In the genomic region with DNA sequence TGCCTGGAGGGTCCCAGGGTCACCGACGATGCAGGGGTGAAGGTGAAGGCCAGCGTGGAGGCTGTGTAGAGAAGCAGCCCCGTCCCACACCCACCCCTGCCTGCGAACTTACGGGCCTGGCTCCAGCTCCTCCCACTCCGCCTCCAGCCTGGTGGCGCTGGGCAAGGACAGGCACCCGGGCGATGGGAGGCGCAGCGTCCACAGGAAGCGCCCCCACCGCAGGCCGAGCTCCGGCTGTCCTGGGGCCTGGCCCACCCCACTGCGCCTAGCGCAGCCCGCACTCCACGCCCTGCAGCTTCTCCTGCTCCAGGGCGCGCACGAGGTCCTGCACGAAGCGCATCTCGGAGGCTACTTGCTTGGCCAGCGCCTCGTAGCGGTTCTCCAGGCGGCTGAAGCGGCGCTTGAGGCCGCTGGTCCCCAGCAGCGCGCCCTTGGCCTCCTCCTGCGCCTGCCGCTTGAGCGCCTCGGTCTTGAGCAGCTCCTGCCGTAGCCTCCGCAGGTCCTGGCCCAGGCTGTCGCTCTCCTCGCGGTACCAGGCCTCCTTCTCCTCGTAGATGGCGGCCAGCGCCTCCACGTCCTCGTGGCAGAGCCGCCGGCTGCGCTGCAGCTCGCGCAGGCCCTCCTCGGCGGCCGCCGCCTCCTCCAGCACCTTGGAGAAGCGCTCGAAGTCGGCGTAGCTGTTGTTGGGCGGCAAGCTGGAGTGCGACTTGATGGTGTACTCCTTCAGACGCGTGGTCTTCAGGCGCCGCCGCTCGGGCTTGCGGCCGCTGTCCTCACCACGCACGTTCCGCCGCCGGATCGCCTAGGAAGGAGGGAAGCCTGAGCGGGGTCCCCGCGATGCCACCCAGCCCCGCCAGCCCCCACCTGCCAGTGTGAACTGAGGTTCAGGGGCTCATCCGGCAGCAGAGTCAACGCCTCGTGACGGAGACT, we compare ENCODE assay signal across 22 cellular contexts. TPM values are rescaled to one million over a fixed set of nuclear protein-coding genes. Genes with fewer than 3 reads are reported as not detected.
DNase-seq lines count a peak whose midpoint lies in the region; ATAC-seq and TF ChIP-seq lines count a peak whose summit lies in the region.
"Had no signal": no experiment of that assay in that cellular context is flagged by ENCODE, and none has a peak within 500 bp of the region (broad histone marks: within the 10 kb centered on the region; RNA-seq: fewer than 3 reads in every experiment).

No MANE protein-coding gene starts in this region.

- H3K4me3 ChIP-seq in right cardiac atrium (ENCODE audit: low read length) (no peak overlapping the region), left ventricle myocardium inferior (no peak overlapping the region), upper lobe of right lung (no peak overlapping the region)

- TF ChIP-seq CTCF in left ventricle myocardium inferior (IDR thresholded peaks at IDR 0.05; ENCODE audit: borderline replicate concordance): no peak
- TF ChIP-seq CTCF in upper lobe of right lung (IDR thresholded peaks at IDR 0.05): no peak

- 95% methylated on average over 86 of the region's 86 CpGs for WGBS in right cardiac atrium

- peak; percentile 4 to 6 for ATAC-seq in right cardiac atrium
- ATAC-seq in left colon: peak; percentile 13
- peak; percentile 23 for ATAC-seq in sciatic nerve
- ATAC-seq in upper lobe of right lung: peak; percentile 21
- ATAC-seq: PC-3 had no signal

- H3K27me3 ChIP-seq in right cardiac atrium (ENCODE audit: control insufficient read depth, insufficient read depth): no peaks in the 10 kb centered on the region
- H3K27me3 ChIP-seq in left ventricle myocardium inferior (ENCODE audit: low read depth): no peaks in the 10 kb centered on the region
- no peaks in the 10 kb centered on the region for H3K27me3 ChIP-seq in upper lobe of right lung

- intact Hi-C loops in right cardiac atrium (cut with DNase I) (no loop called here), left ventricle myocardium inferior (cut with micrococcal nuclease) (no loop called here), left colon (cut with DNase I, micrococcal nuclease) (no loop called here), sciatic nerve (cut with DNase I) (no loop called here), upper lobe of right lung (cut with DNase I) (no loop called here)

- peak in 2 of 3 donors; percentile 57 to 59 for DNase-seq in right cardiac atrium
- no peak for DNase-seq in left ventricle myocardium inferior
- DNase-seq in left colon: no peak
- no peak for DNase-seq in sciatic nerve (ENCODE audit: low spot score)
- DNase-seq in upper lobe of right lung: no peak
- DNase-seq in foreskin melanocyte: no peak
- DNase-seq in DMS79 (lab: John Stamatoyannopoulos, UW): no peak
- no peak for DNase-seq in stimulated activated CD4-positive, alpha-beta T cell treated with anti-CD3 and anti-CD28 coated beads, Interleukin-4, amount 100 ng/mL, for 1 hour
- DNase-seq: COR-L47, DMS 273 treated with DMSO at 0.1 percent for 48 hours, GOT3, KBM-7, MV-4-11, NCI-H1417, NCI-H187, NCI-H226, NCI-H524 treated with DMSO at 0.1 percent for 48 hours, PC-3, SIG-M5 had no signal

- H3K36me3 ChIP-seq in left ventricle myocardium inferior (peaks cover 84% of the 10 kb centered on the region), upper lobe of right lung (peaks cover 71% of the 10 kb centered on the region)

- no peaks in the 10 kb centered on the region for H3K9me3 ChIP-seq in right cardiac atrium (ENCODE audit: control insufficient read depth, low read length)
- H3K9me3 ChIP-seq in left ventricle myocardium inferior (replicated peaks): no peaks in the 10 kb centered on the region
- H3K9me3 ChIP-seq in upper lobe of right lung: no peaks in the 10 kb centered on the region

- H3K4me1 ChIP-seq in right cardiac atrium (ENCODE audit: control insufficient read depth, insufficient read depth, low read length) (no peaks in the 10 kb centered on the region), left ventricle myocardium inferior (peaks cover 18% of the 10 kb centered on the region), upper lobe of right lung (no peaks in the 10 kb centered on the region)

- H3K27ac ChIP-seq in right cardiac atrium (ENCODE audit: low read length): no peak overlapping the region
- H3K27ac ChIP-seq in left ventricle myocardium inferior (replicated peaks): no peak overlapping the region
- H3K27ac ChIP-seq in upper lobe of right lung: no peak overlapping the region
- H3K27ac ChIP-seq: 22Rv1, RWPE1 had no signal

RNA-seq across cellular contexts. Expression of a gene that starts 11.8 kb away (rescaled TPM):
- total RNA-seq in right cardiac atrium (100 to 1,000 TPM in 2 of 4 donors, 10 to 100 TPM in 2; 67.8 to 121 (median 93.4) TPM), left ventricle myocardium inferior (74.6 TPM), left colon (10 to 100 TPM; 52.2 to 74.6 TPM), sciatic nerve (69.0 TPM), upper lobe of right lung (70.7 TPM)
- 122 TPM for polyA plus RNA-seq in right cardiac atrium

RNA-seq across cellular contexts. Expression of a gene that starts 26.2 kb away (rescaled TPM):
- 1,000 to 10,000 TPM; 2,000 to 2,630 (median 2,240) TPM for total RNA-seq in right cardiac atrium
- polyA plus RNA-seq in right cardiac atrium: 1,037 TPM
- total RNA-seq in left ventricle myocardium inferior: 2,303 TPM
- 1,000 to 10,000 TPM; 1,955 to 2,053 TPM for total RNA-seq in left colon
- 1,381 TPM for total RNA-seq in sciatic nerve
- 1,960 TPM for total RNA-seq in upper lobe of right lung

RNA-seq across cellular contexts. Expression of a gene that starts 26.2 kb away (rescaled TPM):
- total RNA-seq in right cardiac atrium (1,000 to 10,000 TPM; 1,114 to 1,487 (median 1,236) TPM), left ventricle myocardium inferior (458 TPM), left colon (not detected), sciatic nerve (not detected), upper lobe of right lung (1.6 TPM)
- 1,838 TPM for polyA plus RNA-seq in right cardiac atrium
- total RNA-seq: PC-3 had no signal
- polyA plus RNA-seq: AG04450 had no signal

RNA-seq across cellular contexts. Expression of a gene that starts 48.4 kb away (rescaled TPM):
- total RNA-seq in right cardiac atrium (10 to 100 TPM; 11.9 to 13.1 (median 12.5) TPM), left ventricle myocardium inferior (15.4 TPM), left colon (10 to 100 TPM; 25.1 to 27.7 TPM), sciatic nerve (33.4 TPM), upper lobe of right lung (25.4 TPM)
- 9.6 TPM for polyA plus RNA-seq in right cardiac atrium

Comparison
In these comparisons a context has a peak if more than half of its experiments do, and no peak if none do; other contexts are left out.
1. DNase-seq: peak in right cardiac atrium (2 of 3); none in left ventricle myocardium inferior (single experiment), left colon (0 of 2), sciatic nerve (single experiment), upper lobe of right lung (single experiment), foreskin melanocyte (single experiment), DMS79 (single experiment) and stimulated activated CD4-positive, alpha-beta T cell treated with anti-CD3 and anti-CD28 coated beads, Interleukin-4, amount 100 ng/mL, for 1 hour (single experiment).
2. RNA of a gene that starts 26.2 kb away (total RNA-seq): 1,114 to 1,487 TPM in right cardiac atrium and 458 TPM in left ventricle myocardium inferior (single experiment); 1.6 TPM in upper lobe of right lung (single experiment), not detected in left colon and not detected in sciatic nerve (single experiment); every median in the first group is over 100 times any median in the second.
3. Peak in every context shown above with its lines, with median percentiles within 50 percentile points of each other: ATAC-seq.